In the genomic region with DNA sequence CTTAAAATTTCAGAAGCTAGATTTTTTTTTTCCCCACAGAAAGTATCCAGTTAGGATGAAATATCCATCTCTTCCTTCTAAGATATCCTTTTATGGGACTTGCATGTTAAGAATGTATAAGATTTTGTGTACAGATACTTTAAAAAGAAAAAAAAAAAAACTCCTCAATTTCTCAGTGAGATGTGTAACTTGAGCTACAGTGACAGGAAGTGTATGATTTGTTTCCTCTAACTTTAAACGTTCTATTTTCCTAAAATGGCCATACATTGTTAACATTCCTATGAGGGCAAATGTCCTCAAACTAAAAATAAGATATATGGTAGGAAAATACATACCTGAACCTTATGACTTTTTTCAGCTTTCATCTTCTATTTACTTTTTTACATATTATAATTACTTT, we compare ENCODE assay signal across 1 cellular context.
TF ChIP-seq lines count a peak whose summit lies in the region.

No MANE protein-coding gene starts in this region.

TF ChIP-seq in HepG2, 621 proteins besides CTCF, POLR2A, EP300 and RAD21:
- TF ChIP-seq, protein P1, sequence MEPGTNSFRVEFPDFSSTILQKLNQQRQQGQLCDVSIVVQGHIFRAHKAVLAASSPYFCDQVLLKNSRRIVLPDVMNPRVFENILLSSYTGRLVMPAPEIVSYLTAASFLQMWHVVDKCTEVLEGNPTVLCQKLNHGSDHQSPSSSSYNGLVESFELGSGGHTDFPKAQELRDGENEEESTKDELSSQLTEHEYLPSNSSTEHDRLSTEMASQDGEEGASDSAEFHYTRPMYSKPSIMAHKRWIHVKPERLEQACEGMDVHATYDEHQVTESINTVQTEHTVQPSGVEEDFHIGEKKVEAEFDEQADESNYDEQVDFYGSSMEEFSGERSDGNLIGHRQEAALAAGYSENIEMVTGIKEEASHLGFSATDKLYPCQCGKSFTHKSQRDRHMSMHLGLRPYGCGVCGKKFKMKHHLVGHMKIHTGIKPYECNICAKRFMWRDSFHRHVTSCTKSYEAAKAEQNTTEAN (CRISPR knock-in tag; conservative IDR thresholded peaks at IDR 0.05): no peak
- TF ChIP-seq YEATS4 (CRISPR knock-in tag; IDR thresholded peaks at IDR 0.05; ENCODE audit: borderline replicate concordance) (no peak), NFE2L1 (CRISPR knock-in tag; IDR thresholded peaks at IDR 0.05; ENCODE audit: borderline replicate concordance) (no peak), POLR2G (IDR thresholded peaks at IDR 0.05; ENCODE audit: low read depth, low read length) (no peak), SNAPC2 (CRISPR knock-in tag; IDR thresholded peaks at IDR 0.05) (no peak), ZNF343 (CRISPR knock-in tag; IDR thresholded peaks at IDR 0.05) (no peak), ZNF883 (CRISPR knock-in tag; IDR thresholded peaks at IDR 0.05; ENCODE audit: not compliant biosample characterization) (no peak), ZNF468 (CRISPR knock-in tag; IDR thresholded peaks at IDR 0.05) (no peak)
- TF ChIP-seq, protein P2, sequence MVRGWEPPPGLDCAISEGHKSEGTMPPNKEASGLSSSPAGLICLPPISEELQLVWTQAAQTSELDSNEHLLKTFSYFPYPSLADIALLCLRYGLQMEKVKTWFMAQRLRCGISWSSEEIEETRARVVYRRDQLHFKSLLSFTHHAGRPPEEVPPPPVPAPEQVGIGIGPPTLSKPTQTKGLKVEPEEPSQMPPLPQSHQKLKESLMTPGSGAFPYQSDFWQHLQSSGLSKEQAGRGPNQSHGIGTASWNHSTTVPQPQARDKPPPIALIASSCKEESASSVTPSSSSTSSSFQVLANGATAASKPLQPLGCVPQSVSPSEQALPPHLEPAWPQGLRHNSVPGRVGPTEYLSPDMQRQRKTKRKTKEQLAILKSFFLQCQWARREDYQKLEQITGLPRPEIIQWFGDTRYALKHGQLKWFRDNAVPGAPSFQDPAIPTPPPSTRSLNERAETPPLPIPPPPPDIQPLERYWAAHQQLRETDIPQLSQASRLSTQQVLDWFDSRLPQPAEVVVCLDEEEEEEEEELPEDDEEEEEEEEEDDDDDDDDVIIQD (CRISPR knock-in tag; IDR thresholded peaks at IDR 0.05; ENCODE audit: low read depth): no peak
- TF ChIP-seq, protein P3, sequence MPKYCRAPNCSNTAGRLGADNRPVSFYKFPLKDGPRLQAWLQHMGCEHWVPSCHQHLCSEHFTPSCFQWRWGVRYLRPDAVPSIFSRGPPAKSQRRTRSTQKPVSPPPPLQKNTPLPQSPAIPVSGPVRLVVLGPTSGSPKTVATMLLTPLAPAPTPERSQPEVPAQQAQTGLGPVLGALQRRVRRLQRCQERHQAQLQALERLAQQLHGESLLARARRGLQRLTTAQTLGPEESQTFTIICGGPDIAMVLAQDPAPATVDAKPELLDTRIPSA (CRISPR knock-in tag; IDR thresholded peaks at IDR 0.05; ENCODE audit: borderline replicate concordance): no peak
- TF ChIP-seq, protein P4, sequence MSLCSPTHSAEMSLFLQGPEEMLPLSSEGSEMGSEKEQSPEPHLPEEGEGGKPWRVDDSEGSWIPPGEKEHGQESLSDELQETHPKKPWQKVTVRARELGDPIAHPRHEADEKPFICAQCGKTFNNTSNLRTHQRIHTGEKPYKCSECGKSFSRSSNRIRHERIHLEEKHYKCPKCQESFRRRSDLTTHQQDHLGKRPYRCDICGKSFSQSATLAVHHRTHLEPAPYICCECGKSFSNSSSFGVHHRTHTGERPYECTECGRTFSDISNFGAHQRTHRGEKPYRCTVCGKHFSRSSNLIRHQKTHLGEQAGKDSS (CRISPR knock-in tag; IDR thresholded peaks at IDR 0.05; ENCODE audit: borderline replicate concordance, low read depth): no peak
- TF ChIP-seq, protein P5, sequence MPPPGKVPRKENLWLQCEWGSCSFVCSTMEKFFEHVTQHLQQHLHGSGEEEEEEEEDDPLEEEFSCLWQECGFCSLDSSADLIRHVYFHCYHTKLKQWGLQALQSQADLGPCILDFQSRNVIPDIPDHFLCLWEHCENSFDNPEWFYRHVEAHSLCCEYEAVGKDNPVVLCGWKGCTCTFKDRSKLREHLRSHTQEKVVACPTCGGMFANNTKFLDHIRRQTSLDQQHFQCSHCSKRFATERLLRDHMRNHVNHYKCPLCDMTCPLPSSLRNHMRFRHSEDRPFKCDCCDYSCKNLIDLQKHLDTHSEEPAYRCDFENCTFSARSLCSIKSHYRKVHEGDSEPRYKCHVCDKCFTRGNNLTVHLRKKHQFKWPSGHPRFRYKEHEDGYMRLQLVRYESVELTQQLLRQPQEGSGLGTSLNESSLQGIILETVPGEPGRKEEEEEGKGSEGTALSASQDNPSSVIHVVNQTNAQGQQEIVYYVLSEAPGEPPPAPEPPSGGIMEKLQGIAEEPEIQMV (CRISPR knock-in tag; IDR thresholded peaks at IDR 0.05; ENCODE audit: low read depth): no peak
